1 cellular context compared by ENCODE assay signal in genomic region chr12:6996040-6996441, GRCh38.
TF ChIP-seq lines count a peak whose summit lies in the region.

No MANE protein-coding gene starts in this region.

TF ChIP-seq in HepG2, 621 proteins besides CTCF, POLR2A, EP300 and RAD21 (continued from another document and continues in another):
- TF ChIP-seq RNF219 (CRISPR knock-in tag; IDR thresholded peaks at IDR 0.05) (no peak), RFXANK (CRISPR knock-in tag; IDR thresholded peaks at IDR 0.05) (no peak), TEAD2 (CRISPR knock-in tag; IDR thresholded peaks at IDR 0.05) (no peak), PRDM10 (CRISPR knock-in tag; IDR thresholded peaks at IDR 0.05; ENCODE audit: low read depth) (no peak), CENPT (CRISPR knock-in tag; IDR thresholded peaks at IDR 0.05; ENCODE audit: low read depth) (no peak), ZNF687 (CRISPR knock-in tag; IDR thresholded peaks at IDR 0.05) (no peak), SSRP1 (CRISPR knock-in tag; IDR thresholded peaks at IDR 0.05) (no peak), GABPA (IDR thresholded peaks at IDR 0.05; ENCODE audit: low read depth, low read length) (no peak), GABPA (CRISPR knock-in tag; IDR thresholded peaks at IDR 0.05; ENCODE audit: low read depth) (no peak), PHF21A (CRISPR knock-in tag; IDR thresholded peaks at IDR 0.05) (no peak), ZNF17 (CRISPR knock-in tag; IDR thresholded peaks at IDR 0.05) (no peak), ZNF652 (CRISPR knock-in tag; IDR thresholded peaks at IDR 0.05; ENCODE audit: borderline replicate concordance, low read depth) (no peak), HMGXB4 (CRISPR knock-in tag; IDR thresholded peaks at IDR 0.05; ENCODE audit: borderline replicate concordance in 1 of 2, low read depth in 1 of 2) (no peak), RELA (CRISPR knock-in tag; IDR thresholded peaks at IDR 0.05) (no peak), ZZZ3 (CRISPR knock-in tag; IDR thresholded peaks at IDR 0.05; ENCODE audit: borderline replicate concordance) (no peak), BHLHE40 (IDR thresholded peaks at IDR 0.05; ENCODE audit: low read length) (no peak), CEBPG (CRISPR knock-in tag; IDR thresholded peaks at IDR 0.05) (no peak), SKI (IDR thresholded peaks at IDR 0.05; ENCODE audit: partially characterized antibody) (no peak), HOXA5 (CRISPR knock-in tag; IDR thresholded peaks at IDR 0.05) (no peak), ZXDC (CRISPR knock-in tag; IDR thresholded peaks at IDR 0.05) (no peak), NFE2L2 (IDR thresholded peaks at IDR 0.05; ENCODE audit: low read length) (no peak), EHMT2 (IDR thresholded peaks at IDR 0.05; ENCODE audit: borderline replicate concordance, low read depth, low read length) (no peak), GATAD2A (CRISPR knock-in tag; IDR thresholded peaks at IDR 0.05) (peak; percentile 12; the same call in 1 of the 2 replicates), HNRNPK (IDR thresholded peaks at IDR 0.05; ENCODE audit: low read depth, low read length, poor library complexity, severe bottlenecking) (no peak), KDM2A (CRISPR knock-in tag; IDR thresholded peaks at IDR 0.05; ENCODE audit: borderline replicate concordance, low read depth) (no peak), IRF9 (CRISPR knock-in tag; IDR thresholded peaks at IDR 0.05; ENCODE audit: borderline replicate concordance) (no peak), REST (IDR thresholded peaks at IDR 0.05; ENCODE audit: borderline replicate concordance in 1 of 2, low read depth in 1 of 2, low read length in 2 of 2) (no peak), ZBTB46 (CRISPR knock-in tag; IDR thresholded peaks at IDR 0.05; ENCODE audit: borderline replicate concordance) (no peak), ZKSCAN5 (CRISPR knock-in tag; IDR thresholded peaks at IDR 0.05) (no peak), ZNF335 (CRISPR knock-in tag; IDR thresholded peaks at IDR 0.05) (no peak), TBL1XR1 (IDR thresholded peaks at IDR 0.05; ENCODE audit: borderline replicate concordance, low read length, partially characterized antibody) (no peak), ZNF598 (CRISPR knock-in tag; IDR thresholded peaks at IDR 0.05; ENCODE audit: borderline replicate concordance) (no peak), KLF16 (CRISPR knock-in tag; IDR thresholded peaks at IDR 0.05) (no peak), ZBTB34 (CRISPR knock-in tag; IDR thresholded peaks at IDR 0.05) (no peak), FOXA3 (CRISPR knock-in tag; IDR thresholded peaks at IDR 0.05) (no peak), ZNF552 (CRISPR knock-in tag; IDR thresholded peaks at IDR 0.05; ENCODE audit: borderline replicate concordance) (no peak)
